ENCODE assay signal across 21 cellular contexts in the genomic region with DNA sequence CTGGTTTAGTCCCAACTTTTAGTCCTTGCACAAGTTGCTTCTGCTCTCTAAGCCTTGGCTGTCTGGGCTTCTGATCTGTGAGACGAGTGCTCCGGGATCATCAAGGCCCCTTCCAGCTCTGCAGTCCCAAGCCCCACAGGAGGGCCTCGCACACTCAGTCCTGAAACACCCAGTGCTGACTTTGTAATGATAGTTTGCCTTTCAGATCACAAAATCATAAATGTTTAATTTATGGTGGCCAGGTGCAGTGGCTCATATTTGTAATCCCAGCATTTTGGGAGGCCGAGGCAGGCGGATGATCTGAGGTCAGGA.
"Had no signal": no experiment of that assay in that cellular context is flagged by ENCODE, and none has a peak within 500 bp of the region (broad histone marks: within the 10 kb centered on the region; RNA-seq: fewer than 3 reads in every experiment).

No MANE protein-coding gene starts in this region.

- H3K79me2 ChIP-seq: hepatocyte had no signal

- H3K9me3 ChIP-seq: gastrocnemius medialis, prostate gland, sigmoid colon, spleen, thyroid gland had no signal

- H3K27me3 ChIP-seq: dorsolateral prefrontal cortex, gastrocnemius medialis, hepatocyte, neural progenitor cell, sigmoid colon, thyroid gland had no signal

- H3K4me1 ChIP-seq: gastrocnemius medialis, neural progenitor cell, prostate gland, spleen, thyroid gland had no signal

- H3K4me2 ChIP-seq: hepatocyte, neural progenitor cell had no signal

- H3K4me3 ChIP-seq: dorsolateral prefrontal cortex, gastrocnemius medialis, hepatocyte, neural progenitor cell, prostate gland, sigmoid colon, spleen, thyroid gland had no signal

- H3K9ac ChIP-seq: neural progenitor cell had no signal

- DNase-seq: cerebellar nuclear complex; effector CD4-positive, alpha-beta T cell; foreskin fibroblast; gastrocnemius medialis; kidney; mesenchymal stem cell; midbrain; naive thymus-derived CD4-positive, alpha-beta T cell; right cardiac atrium; sigmoid colon; spleen; stimulated activated CD4-positive, alpha-beta T cell treated with anti-CD3 and anti-CD28 coated beads, Interleukin-4, amount 100 ng/mL, for 4 hours; stimulated activated naive B cell treated with anti-CD40 and anti-IgM and Interleukin-4, amounts not matched to agents 10 μg/mL and 1 μg/mL and 100 μg/mL, for 72 hours; stimulated activated naive CD8-positive, alpha-beta T cell treated with anti-CD3 and anti-CD28 coated beads, Interleukin-15, amount 100 ng/mL, for 72 hours; thyroid gland; trophoblast cell had no signal

- ATAC-seq: gastrocnemius medialis; left lobe of liver; naive thymus-derived CD4-positive, alpha-beta T cell; right cardiac atrium; stimulated activated naive B cell treated with anti-CD40 and anti-IgM and Interleukin-4, amounts not matched to agents 10 μg/mL and 1 μg/mL and 100 μg/mL, for 72 hours had no signal

- H3K36me3 ChIP-seq: gastrocnemius medialis, neural progenitor cell, prostate gland, sigmoid colon, spleen, thyroid gland had no signal

- H3K27ac ChIP-seq: dorsolateral prefrontal cortex, gastrocnemius medialis, neural progenitor cell, prostate gland, sigmoid colon, spleen, thyroid gland had no signal
